In genomic region chr21:18218331-18218730, GRCh38 we compare ENCODE assay signal across 15 cellular contexts. TPM values are rescaled to one million over a fixed set of nuclear protein-coding genes. Genes with fewer than 3 reads are reported as not detected.
DNase-seq lines count a peak whose midpoint lies in the region; ATAC-seq and TF ChIP-seq lines count a peak whose summit lies in the region.
"Had no signal": no experiment of that assay in that cellular context is flagged by ENCODE, and none has a peak within 500 bp of the region (broad histone marks: within the 10 kb centered on the region; RNA-seq: fewer than 3 reads in every experiment).

No MANE protein-coding gene starts in this region.

- no peak overlapping the region for H2BK5ac ChIP-seq in H9 (ENCODE audit: insufficient read length, low read length)

- H3K14ac ChIP-seq in H9 (ENCODE audit: insufficient read depth, low read length) = no peak overlapping the region

- no peak overlapping the region for H2BK20ac ChIP-seq in H9 (ENCODE audit: low read depth, low read length, poor library complexity, severe bottlenecking)

- H3T11ph ChIP-seq in H9 (ENCODE audit: low read length) = no peak overlapping the region

- H4K91ac ChIP-seq in H9 (ENCODE audit: insufficient read length, low read depth, low read length) = no peak overlapping the region

- no peak overlapping the region for H3K4me2 ChIP-seq in H9 (ENCODE audit: insufficient read depth, insufficient read length, low read length)

- H3K27ac ChIP-seq in H9 (ENCODE audit: insufficient read length, low read depth, low read length) = no peak overlapping the region
- H3K27ac ChIP-seq in stomach = no peak overlapping the region

- no peak overlapping the region for H3K4me3 ChIP-seq in stomach

- H3K4ac ChIP-seq in H9 (ENCODE audit: low read depth, low read length) = no peak overlapping the region

- no peaks in the 10 kb centered on the region for H3K36me3 ChIP-seq in stomach

- H3K4me3 Mint-ChIP-seq in H9 (no peak overlapping the region; a peak in 1 of 5 replicates), WTC11 (no peak overlapping the region)
- H3K4me3 Mint-ChIP-seq: CD4-positive, alpha-beta memory T cell had no signal

- no peak for TF ChIP-seq POLR2A in stomach (IDR thresholded peaks at IDR 0.05)

- TF ChIP-seq EP300 in stomach (IDR thresholded peaks at IDR 0.05) = no peak

- H2BK15ac ChIP-seq in H9 (ENCODE audit: low read depth, low read length) = no peak overlapping the region

- no peak overlapping the region for H2BK12ac ChIP-seq in H9 (ENCODE audit: insufficient read length, low read depth, low read length)

- peaks cover 5 to 6% of the 10 kb centered on the region in 2 experiments for H3K4me1 Mint-ChIP-seq in H9
- H3K4me1 Mint-ChIP-seq in WTC11 = peaks cover 11% of the 10 kb centered on the region
- H3K4me1 Mint-ChIP-seq: CD4-positive, alpha-beta memory T cell had no signal

- ATAC-seq in WTC11 (peak; percentile 60), HG03196 (IDR thresholded peaks at IDR 0.05; ENCODE audit: unreplicated experiment) (no peak)

- no peak overlapping the region for H4K5ac ChIP-seq in H9 (ENCODE audit: insufficient read length, low read depth, low read length)

- H3K36me3 Mint-ChIP-seq in H9 (ENCODE audit: insufficient read depth in 1 of 3, low read depth in 3 of 3) (peaks cover 19 to 47% (median 26%) of the 10 kb centered on the region in 3 experiments), WTC11 (peaks cover 45% of the 10 kb centered on the region)
- H3K36me3 Mint-ChIP-seq: CD4-positive, alpha-beta memory T cell had no signal

- no peaks in the 10 kb centered on the region for H3K79me1 ChIP-seq in H9 (ENCODE audit: insufficient read depth, low read depth, low read length, poor library complexity, severe bottlenecking)

- no peaks in the 10 kb centered on the region for H3K23me2 ChIP-seq in H9 (ENCODE audit: insufficient read length, low read depth, low read length, poor library complexity, severe bottlenecking)

- H3K4me1 ChIP-seq in H9 (ENCODE audit: insufficient read depth, low read length) (no peaks in the 10 kb centered on the region; the same call in 1 of the 2 replicates), stomach (no peaks in the 10 kb centered on the region)

- peaks cover 26 to 28% of the 10 kb centered on the region in 2 experiments for H3K9me3 Mint-ChIP-seq in H9
- H3K9me3 Mint-ChIP-seq in WTC11 = peaks cover 65% of the 10 kb centered on the region

- WGBS in H9 (ENCODE audit: extremely low coverage, insufficient read length, low lambda C conversion rate) = no CpG with 5 or more reads among the region's 1 CpG
- WGBS in stomach, 5 donors = 22 to 47% (median 38%) methylated on average over 1 of the region's 1 CpG

- H3K27me3 Mint-ChIP-seq in H9 (ENCODE audit: low read depth) = no peaks in the 10 kb centered on the region
- H3K27me3 Mint-ChIP-seq in WTC11 (ENCODE audit: low read depth) = peaks cover 4% of the 10 kb centered on the region; the same call in 1 of the 2 replicates
- H3K27me3 Mint-ChIP-seq: CD4-positive, alpha-beta memory T cell had no signal

- H2AK5ac ChIP-seq in H9 (ENCODE audit: insufficient read length, low read length) = no peak overlapping the region

- H3K27ac Mint-ChIP-seq in H9 (peak overlapping the region in 2 of 3 experiments; percentile 20 to 86; a peak in 3 of 7 replicates), WTC11 (peak overlapping the region; percentile 46)
- H3K27ac Mint-ChIP-seq: CD4-positive, alpha-beta memory T cell had no signal

- DNase-seq in H9 = no peak
- no peak for DNase-seq in WTC11 (ENCODE audit: low spot score)
- DNase-seq in iPS DF 4.7 (ENCODE audit: extremely low read depth, low spot score) = peak; percentile 9
- DNase-seq in ureter (ENCODE audit: low spot score) = no peak
- DNase-seq in stomach = no peak
- DNase-seq: C1 segment of cervical spinal cord; Calu3; CD4-positive, alpha-beta memory T cell; COR-L47; DMS53; DMS79 treated with DMSO at 0.1 percent for 48 hours; HCEC 1CT had no signal

- no peak overlapping the region for H3K56ac ChIP-seq in H9 (ENCODE audit: insufficient read length, low read depth, low read length)

- POLR2A ChIA-PET in WTC11 (lab: Charles Lee) = no interaction called here

- H3K23ac ChIP-seq in H9 (ENCODE audit: insufficient read length, low read depth, low read length) = no peak overlapping the region

- no peak overlapping the region for H2AFZ ChIP-seq in H9 (ENCODE audit: low read length)

- H3K79me2 ChIP-seq in H9 (ENCODE audit: insufficient read depth, low read length) = no peaks in the 10 kb centered on the region

- no peaks in the 10 kb centered on the region for H3K27me3 ChIP-seq in H9 (ENCODE audit: insufficient read depth, low read length)
- H3K27me3 ChIP-seq in stomach = no peaks in the 10 kb centered on the region

- H3K18ac ChIP-seq in H9 (ENCODE audit: insufficient read length, low read depth, low read length) = no peak overlapping the region

- no peaks in the 10 kb centered on the region for H4K20me1 ChIP-seq in H9 (ENCODE audit: control insufficient read depth, insufficient read depth, insufficient read length)

- H3K9ac ChIP-seq in H9 (ENCODE audit: extremely low read depth, insufficient read length, low read length) = no peak overlapping the region

- intact Hi-C loops in stomach (cut with DNase I; ENCODE audit: low total_unique reads) = no loop called here

- TF ChIP-seq CTCF in H9 (conservative IDR thresholded peaks at IDR 0.05) (no peak), WTC11 (IDR thresholded peaks at IDR 0.05) (no peak), stomach (IDR thresholded peaks at IDR 0.05) (no peak)

- peaks cover 4% of the 10 kb centered on the region for H3K9me3 ChIP-seq in H9 (ENCODE audit: control insufficient read depth, low read depth, low read length)
- peaks cover 6 to 51% (median 20%) of the 10 kb centered on the region in 4 donors for H3K9me3 ChIP-seq in stomach

- H4K8ac ChIP-seq in H9 (replicated peaks; ENCODE audit: insufficient read length, low read depth, low read length) = no peak overlapping the region

- no peak overlapping the region for H2BK120ac ChIP-seq in H9 (ENCODE audit: low read depth, low read length, poor library complexity, severe bottlenecking)

- CTCF ChIA-PET in WTC11 (lab: Charles Lee) = no interaction called here

TF ChIP-seq in WTC11, 78 proteins besides CTCF, POLR2A, EP300 and RAD21:
- TF ChIP-seq ATF2 (CRISPR knock-in tag; IDR thresholded peaks at IDR 0.05; ENCODE audit: borderline replicate concordance, low read depth) = no peak
- TF ChIP-seq, protein P1, sequence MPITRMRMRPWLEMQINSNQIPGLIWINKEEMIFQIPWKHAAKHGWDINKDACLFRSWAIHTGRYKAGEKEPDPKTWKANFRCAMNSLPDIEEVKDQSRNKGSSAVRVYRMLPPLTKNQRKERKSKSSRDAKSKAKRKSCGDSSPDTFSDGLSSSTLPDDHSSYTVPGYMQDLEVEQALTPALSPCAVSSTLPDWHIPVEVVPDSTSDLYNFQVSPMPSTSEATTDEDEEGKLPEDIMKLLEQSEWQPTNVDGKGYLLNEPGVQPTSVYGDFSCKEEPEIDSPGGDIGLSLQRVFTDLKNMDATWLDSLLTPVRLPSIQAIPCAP (CRISPR knock-in tag; IDR thresholded peaks at IDR 0.05) = no peak

RNA-seq across cellular contexts. Expression of gene CHODL, which starts 26.3 kb away (rescaled TPM):
- 3.4 and 3.5 TPM in 2 replicates for total RNA-seq in H9 (2021)
- 0.92 to 3.1 TPM (median 1.2 TPM) in 3 replicates for total RNA-seq in WTC11 (2021)
- total RNA-seq in ureter = 1.1 TPM
- total RNA-seq in stomach = 1 to 10 TPM in 2 of 5 donors, under 1 TPM in 1, not detected in 2; 0.72 to 2.9 (median 1.3) TPM
- polyA plus RNA-seq in stomach = under 1 TPM in 1 of 3 donors, not detected in 2; 0.40 TPM
- total RNA-seq: A172, Calu3 had no signal
- polyA plus RNA-seq: BJ had no signal
